8 cellular contexts compared by ENCODE assay signal in the genomic region with DNA sequence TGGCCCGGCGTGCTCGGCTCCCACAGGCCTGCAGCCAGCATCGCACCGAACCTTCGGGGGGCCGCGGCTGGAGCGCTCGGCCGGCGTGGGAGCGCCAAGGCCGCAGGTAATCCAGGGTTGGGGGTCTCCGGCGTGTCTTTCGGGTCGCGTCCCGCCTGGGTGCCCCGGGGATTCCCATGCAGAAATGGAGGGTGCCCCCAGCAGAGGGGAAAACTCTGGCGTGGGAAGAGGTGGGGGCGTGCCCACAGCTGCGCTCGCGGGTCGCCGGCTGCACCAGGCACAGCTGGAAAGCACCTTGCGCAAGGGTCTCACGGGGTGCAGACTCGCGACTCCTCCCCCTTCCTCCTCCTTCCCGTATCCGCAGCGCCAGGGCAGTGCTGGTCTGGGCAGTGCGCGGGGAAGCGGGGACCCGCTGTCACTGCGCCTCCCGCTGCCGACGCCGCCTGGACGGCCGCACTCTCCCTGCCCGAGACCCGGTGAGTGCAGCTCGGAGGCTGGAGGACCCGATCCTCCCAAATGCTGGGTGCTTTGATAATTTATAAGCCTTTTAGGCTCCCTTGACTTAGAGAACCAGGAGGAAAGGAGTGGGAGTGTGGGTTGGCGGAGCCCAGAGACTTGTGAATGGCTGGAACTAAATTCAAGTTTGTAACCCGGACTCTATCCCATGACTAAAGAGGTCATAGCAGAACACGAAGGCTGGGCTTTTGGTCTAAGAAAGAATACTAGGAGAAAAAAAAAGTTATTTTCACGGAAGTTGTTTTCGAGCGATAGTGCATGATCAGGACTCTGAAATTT. TPM values are rescaled to one million over a fixed set of nuclear protein-coding genes. Genes with fewer than 3 reads are reported as not detected.
DNase-seq lines count a peak whose midpoint lies in the region; ATAC-seq and TF ChIP-seq lines count a peak whose summit lies in the region.

No MANE protein-coding gene starts in this region.

- H3K9ac ChIP-seq in SK-N-MC (ENCODE audit: insufficient read length) (peak overlapping the region; percentile 55), parathyroid adenoma (peak overlapping the region; percentile 87)

- H3K27me3 ChIP-seq in parathyroid adenoma (ENCODE audit: control insufficient read depth, insufficient read depth, low read length): no peaks in the 10 kb centered on the region

- H3K4me3 Mint-ChIP-seq in activated naive CD8-positive, alpha-beta T cell treated with anti-CD3 and anti-CD28 coated beads, Interleukin-2, amount 10 ng/mL, durations not matched to agents 7 days and 5 days: peak overlapping the region; percentile 87

- H3K27me3 Mint-ChIP-seq in activated naive CD8-positive, alpha-beta T cell treated with anti-CD3 and anti-CD28 coated beads, Interleukin-2, amount 10 ng/mL, durations not matched to agents 7 days and 5 days: no peaks in the 10 kb centered on the region

- H3K4me1 Mint-ChIP-seq in activated naive CD8-positive, alpha-beta T cell treated with anti-CD3 and anti-CD28 coated beads, Interleukin-2, amount 10 ng/mL, durations not matched to agents 7 days and 5 days: peaks cover 49% of the 10 kb centered on the region

- no peaks in the 10 kb centered on the region for H3K9me3 ChIP-seq in SK-N-MC (ENCODE audit: low read depth, low read length)
- H3K9me3 ChIP-seq in parathyroid adenoma (ENCODE audit: control insufficient read depth, low read length): no peaks in the 10 kb centered on the region

- no peak overlapping the region for H3K27ac ChIP-seq in SK-N-MC
- peak overlapping the region; percentile 97 for H3K27ac ChIP-seq in parathyroid adenoma

- intact Hi-C loops in Right ventricle myocardium superior (cut with DNase I): no loop called here

- peak overlapping the region; percentile 94 for H3K4me2 ChIP-seq in parathyroid adenoma (ENCODE audit: low read length)

- DNase-seq in C1 segment of cervical spinal cord (lab: John Stamatoyannopoulos, UW): peak in 11 of 14 donors; percentile 18 to 72 (median 54)
- DNase-seq in SK-N-MC (ENCODE audit: low read depth, low spot score): no peak
- peak; percentile 71 for DNase-seq in activated naive CD8-positive, alpha-beta T cell treated with anti-CD3 and anti-CD28 coated beads, Interleukin-2, amount 10 ng/mL, durations not matched to agents 7 days and 5 days
- peak; percentile 93 for DNase-seq in Right ventricle myocardium superior
- DNase-seq in GM19240 (ENCODE audit: insufficient read length, low spot score): no peak

- peak overlapping the region; percentile 81 for H2AFZ ChIP-seq in parathyroid adenoma

- H3K4me1 ChIP-seq in parathyroid adenoma: peaks cover 26% of the 10 kb centered on the region

- no peak for TF ChIP-seq CTCF in parathyroid adenoma (IDR thresholded peaks at IDR 0.05)

- H3K36me3 Mint-ChIP-seq in activated naive CD8-positive, alpha-beta T cell treated with anti-CD3 and anti-CD28 coated beads, Interleukin-2, amount 10 ng/mL, durations not matched to agents 7 days and 5 days: peaks cover 30% of the 10 kb centered on the region

- H3K9me3 Mint-ChIP-seq in activated naive CD8-positive, alpha-beta T cell treated with anti-CD3 and anti-CD28 coated beads, Interleukin-2, amount 10 ng/mL, durations not matched to agents 7 days and 5 days: no peaks in the 10 kb centered on the region

- H3K79me2 ChIP-seq in parathyroid adenoma: no peaks in the 10 kb centered on the region

- POLR2A ChIA-PET in activated naive CD8-positive, alpha-beta T cell treated with anti-CD3 and anti-CD28 coated beads, Interleukin-2, amount 10 ng/mL, durations not matched to agents 7 days and 5 days (lab: Charles Lee): interaction anchor here (0.8 to 3.5 kb wide), 14 partner anchors 10 to 96 kb away, joined by 3 to 69 read pairs (median 4); no protein-coding TSS in a partner anchor

- peak overlapping the region; percentile 82 for H3K4me3 ChIP-seq in SK-N-MC
- H3K4me3 ChIP-seq in parathyroid adenoma (ENCODE audit: low read depth, low read length): peak overlapping the region; percentile 72

- ATAC-seq in GM19328 (IDR thresholded peaks at IDR 0.05; ENCODE audit: unreplicated experiment) (peak; percentile 32), HG03442 (IDR thresholded peaks at IDR 0.05; ENCODE audit: unreplicated experiment) (peak; percentile 41), Right ventricle myocardium superior (ENCODE audit: poor library complexity) (peak; percentile 82)
- peak; percentile 38 for ATAC-seq in activated naive CD8-positive, alpha-beta T cell treated with anti-CD3 and anti-CD28 coated beads, Interleukin-2, amount 10 ng/mL, durations not matched to agents 7 days and 5 days (ENCODE audit: low read depth)

- peak overlapping the region; percentile 76 for H3K27ac Mint-ChIP-seq in activated naive CD8-positive, alpha-beta T cell treated with anti-CD3 and anti-CD28 coated beads, Interleukin-2, amount 10 ng/mL, durations not matched to agents 7 days and 5 days

- no peaks in the 10 kb centered on the region for H3K36me3 ChIP-seq in SK-N-MC (ENCODE audit: insufficient read depth, low read length)
- H3K36me3 ChIP-seq in parathyroid adenoma (ENCODE audit: control insufficient read depth, insufficient read depth, low read length): no peaks in the 10 kb centered on the region

RNA-seq across cellular contexts. Expression of a gene that starts 0.5 kb away (rescaled TPM):
- total RNA-seq in activated naive CD8-positive, alpha-beta T cell treated with anti-CD3 and anti-CD28 coated beads, Interleukin-2, amount 10 ng/mL, durations not matched to agents 7 days and 5 days: 10 to 100 TPM; 27.7 to 28.3 TPM
- 7.3 TPM for total RNA-seq in Right ventricle myocardium superior

Comparison
In these comparisons a context has a peak if more than half of its experiments do, and no peak if none do; other contexts are left out.
1. DNase-seq: peak in C1 segment of cervical spinal cord (11 of 14), activated naive CD8-positive, alpha-beta T cell treated with anti-CD3 and anti-CD28 coated beads, Interleukin-2, amount 10 ng/mL, durations not matched to agents 7 days and 5 days (single experiment) and Right ventricle myocardium superior (single experiment); none in SK-N-MC (single experiment) and GM19240 (single experiment).
2. ATAC-seq: peak in every context shown above with its lines; median percentile 82 in Right ventricle myocardium superior; 41 in HG03442; 38 in activated naive CD8-positive, alpha-beta T cell treated with anti-CD3 and anti-CD28 coated beads, Interleukin-2, amount 10 ng/mL, durations not matched to agents 7 days and 5 days; 32 in GM19328.